In genomic region chr1:65866439-65866838, GRCh38 we compare ENCODE assay signal across 26 cellular contexts.
DNase-seq lines count a peak whose midpoint lies in the region; ATAC-seq lines count a peak whose summit lies in the region.
"Had no signal": no experiment of that assay in that cellular context is flagged by ENCODE, and none has a peak within 500 bp of the region (broad histone marks: within the 10 kb centered on the region; RNA-seq: fewer than 3 reads in every experiment).

No MANE protein-coding gene starts in this region.

- no peak for DNase-seq in activated CD4-positive, CD25-positive, alpha-beta regulatory T cell treated with anti-CD3 and anti-CD28 coated beads, Interleukin-2, amount 50 U/mL, for 72 hours
- no peak for DNase-seq in T-helper 2 cell treated with Interferon-gamma antibody and Interleukin-4, amounts not matched to agents 5 μg/mL and 100 μg/mL, for 36 hours (ENCODE audit: low spot score)
- DNase-seq in dedifferentiated amniotic fluid mesenchymal stem cell (ENCODE audit: extremely low spot score) (no peak), RPMI8226 (no peak), NCI-H146 (lab: John Stamatoyannopoulos, UW) (no peak)
- DNase-seq: activated B cell treated with CpG ODN at 0.5 μM for 24 hours; activated naive CD4-positive, alpha-beta T cell treated with anti-CD3 and anti-CD28 coated beads for 36 hours; activated T-cell treated with anti-CD3 and anti-CD28 coated beads, Interleukin-2, amount 50 U/mL, for 1 hour; adrenal gland; body of pancreas; cerebellar nuclear complex; left ventricle myocardium inferior; MM.1S; NCI-H1417; NCI-H2081; NCI-H2227 treated with DMSO at 0.1 percent for 48 hours; NCI-H69; Peyer's patch; psoas muscle; SIG-M5; stimulated activated naive CD4-positive, alpha-beta T cell treated with Interleukin-2 at 50 U/mL for 16 hours had no signal

- H3K4me1 Mint-ChIP-seq in T-helper 2 cell treated with Interferon-gamma antibody and Interleukin-4, amounts not matched to agents 5 μg/mL and 100 μg/mL, for 36 hours (ENCODE audit: low read depth): peaks cover 11% of the 10 kb centered on the region
- H3K4me1 Mint-ChIP-seq: activated B cell treated with CpG ODN at 0.5 μM for 24 hours; CD4-positive, CD25-positive, alpha-beta regulatory T cell had no signal

- H3K9me3 Mint-ChIP-seq in T-helper 2 cell treated with Interferon-gamma antibody and Interleukin-4, amounts not matched to agents 5 μg/mL and 100 μg/mL, for 36 hours: peaks cover 19% of the 10 kb centered on the region

- peaks cover 12% of the 10 kb centered on the region for H3K27me3 Mint-ChIP-seq in T-helper 2 cell treated with Interferon-gamma antibody and Interleukin-4, amounts not matched to agents 5 μg/mL and 100 μg/mL, for 36 hours (ENCODE audit: low read depth)

- H3K36me3 Mint-ChIP-seq in T-helper 2 cell treated with Interferon-gamma antibody and Interleukin-4, amounts not matched to agents 5 μg/mL and 100 μg/mL, for 36 hours (ENCODE audit: low read depth): peaks cover 3% of the 10 kb centered on the region
- H3K36me3 Mint-ChIP-seq: CD4-positive, CD25-positive, alpha-beta regulatory T cell had no signal

- ATAC-seq in activated CD4-positive, CD25-positive, alpha-beta regulatory T cell treated with anti-CD3 and anti-CD28 coated beads, Interleukin-2, amount 50 U/mL, for 24 hours: peak; percentile 41 to 70
- ATAC-seq in GM19035 (IDR thresholded peaks at IDR 0.05; ENCODE audit: unreplicated experiment): peak; percentile 78
- peak; percentile 87 for ATAC-seq in HG02938 (IDR thresholded peaks at IDR 0.05; ENCODE audit: unreplicated experiment)
- ATAC-seq: body of pancreas, HCT116, psoas muscle had no signal

- H3K4me3 Mint-ChIP-seq in T-helper 2 cell treated with Interferon-gamma antibody and Interleukin-4, amounts not matched to agents 5 μg/mL and 100 μg/mL, for 36 hours: no peak overlapping the region
- H3K4me3 Mint-ChIP-seq: activated B cell treated with CpG ODN at 0.5 μM for 24 hours; activated naive CD4-positive, alpha-beta T cell treated with anti-CD3 and anti-CD28 coated beads for 36 hours; CD4-positive, CD25-positive, alpha-beta regulatory T cell had no signal

- H3K27ac Mint-ChIP-seq in T-helper 2 cell treated with Interferon-gamma antibody and Interleukin-4, amounts not matched to agents 5 μg/mL and 100 μg/mL, for 36 hours: peak overlapping the region; percentile 15
- H3K27ac Mint-ChIP-seq: activated B cell treated with CpG ODN at 0.5 μM for 24 hours; activated naive CD4-positive, alpha-beta T cell treated with anti-CD3 and anti-CD28 coated beads for 36 hours had no signal
